ENCODE assay signal across 8 cellular contexts in the genomic region with DNA sequence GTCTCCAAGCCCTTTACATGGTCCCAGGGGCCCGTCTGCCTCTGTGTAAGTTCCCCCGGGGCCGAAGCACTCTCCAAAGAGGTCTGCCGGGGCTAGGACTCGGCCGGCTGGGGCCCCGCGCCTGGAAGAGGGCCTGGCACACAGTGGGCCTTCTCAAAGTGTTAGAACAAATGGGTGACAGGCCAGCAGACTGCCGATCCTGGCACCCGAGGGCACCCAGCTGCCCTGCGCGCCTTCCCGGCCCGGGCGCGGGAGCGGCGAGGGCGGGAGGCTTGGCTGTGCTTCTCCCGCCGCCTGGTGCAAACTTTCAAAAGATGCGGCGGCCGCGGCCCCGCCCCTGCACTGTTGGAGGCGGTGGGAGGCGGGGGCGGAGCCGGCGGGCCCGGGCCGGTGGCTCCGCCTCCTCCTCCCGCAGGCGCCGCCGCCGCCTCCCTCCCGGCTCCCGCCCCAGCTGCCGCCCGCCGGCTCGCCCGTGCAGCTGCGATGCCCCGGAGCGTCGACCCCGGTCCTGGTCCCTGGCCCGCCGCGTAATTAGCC. TPM values are rescaled to one million over a fixed set of nuclear protein-coding genes. Genes with fewer than 3 reads are reported as not detected.
DNase-seq lines count a peak whose midpoint lies in the region; ATAC-seq and TF ChIP-seq lines count a peak whose summit lies in the region.

A gene with protein sequence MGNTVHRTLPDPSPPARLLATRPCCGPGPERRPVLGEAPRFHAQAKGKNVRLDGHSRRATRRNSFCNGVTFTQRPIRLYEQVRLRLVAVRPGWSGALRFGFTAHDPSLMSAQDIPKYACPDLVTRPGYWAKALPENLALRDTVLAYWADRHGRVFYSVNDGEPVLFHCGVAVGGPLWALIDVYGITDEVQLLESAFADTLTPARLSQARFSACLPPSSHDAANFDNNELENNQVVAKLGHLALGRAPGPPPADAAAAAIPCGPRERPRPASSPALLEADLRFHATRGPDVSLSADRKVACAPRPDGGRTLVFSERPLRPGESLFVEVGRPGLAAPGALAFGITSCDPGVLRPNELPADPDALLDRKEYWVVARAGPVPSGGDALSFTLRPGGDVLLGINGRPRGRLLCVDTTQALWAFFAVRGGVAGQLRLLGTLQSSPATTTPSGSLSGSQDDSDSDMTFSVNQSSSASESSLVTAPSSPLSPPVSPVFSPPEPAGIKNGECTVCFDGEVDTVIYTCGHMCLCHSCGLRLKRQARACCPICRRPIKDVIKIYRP (plus strand): TSS at position 442 of the 537 bp plus-strand sequence. CDS start 144 bp downstream, outside the sequence.

- H3K36me3 Mint-ChIP-seq in activated T-cell treated with anti-CD3 and anti-CD28 coated beads, Interleukin-2, amount 50 U/mL, for 72 hours (ENCODE audit: insufficient read depth in 2 of 2) = no peaks in the 10 kb centered on the region

- H3K4me3 Mint-ChIP-seq in activated T-cell treated with anti-CD3 and anti-CD28 coated beads, Interleukin-2, amount 50 U/mL, for 72 hours = peak within 1 kb of the TSS; percentile 69 to 75

- ATAC-seq in HG03442 (IDR thresholded peaks at IDR 0.05; ENCODE audit: unreplicated experiment) = peak; percentile 38
- ATAC-seq in activated T-cell treated with anti-CD3 and anti-CD28 coated beads, Interleukin-2, amount 50 U/mL, for 72 hours (replicated peaks in 1 of 2) = peak; percentile 86 to 87
- no peak for ATAC-seq in GM19324 (IDR thresholded peaks at IDR 0.05; ENCODE audit: low FRiP score, unreplicated experiment)

- no peak for TF ChIP-seq CTCF in GM10248 (IDR thresholded peaks at IDR 0.05; ENCODE audit: control extremely low read depth, extremely low read depth, low read depth, missing control alignments)
- TF ChIP-seq CTCF in fibroblast of the aortic adventitia (IDR thresholded peaks at IDR 0.05; ENCODE audit: insufficient read depth, low read length) = no peak

- peak; percentile 65 for DNase-seq in GM10248 (ENCODE audit: extremely low spot score)
- peak; percentile 52 to 73 for DNase-seq in NOMO-1 (lab: John Stamatoyannopoulos, UW; ENCODE audit: unreplicated experiment in 2 of 2)
- DNase-seq in activated T-cell treated with anti-CD3 and anti-CD28 coated beads, Interleukin-2, amount 50 U/mL, for 72 hours = peak; percentile 63 to 64
- no peak for DNase-seq in fibroblast of the aortic adventitia (ENCODE audit: low read depth)
- peak; percentile 77 for DNase-seq in myocyte (ENCODE audit: low read depth)
- peak; percentile 79 for DNase-seq in superior temporal gyrus (ENCODE audit: extremely low spot score)

- CTCF ChIA-PET in GM10248 (lab: Yijun Ruan, JAX) = no interaction called here

- H3K27ac Mint-ChIP-seq in activated T-cell treated with anti-CD3 and anti-CD28 coated beads, Interleukin-2, amount 50 U/mL, for 72 hours = no peak within 1 kb of the TSS

- H3K4me3 ChIP-seq in fibroblast of the aortic adventitia (ENCODE audit: low read depth, low read length) = peak within 1 kb of the TSS; percentile 66

- POLR2A ChIA-PET in GM10248 (lab: Yijun Ruan, JAX) = no interaction called here

- no peaks in the 10 kb centered on the region for H3K9me3 Mint-ChIP-seq in activated T-cell treated with anti-CD3 and anti-CD28 coated beads, Interleukin-2, amount 50 U/mL, for 72 hours

- H3K4me1 Mint-ChIP-seq in activated T-cell treated with anti-CD3 and anti-CD28 coated beads, Interleukin-2, amount 50 U/mL, for 72 hours (ENCODE audit: low read depth) = peaks cover 5% of the 10 kb centered on the region

- H3K27me3 Mint-ChIP-seq in activated T-cell treated with anti-CD3 and anti-CD28 coated beads, Interleukin-2, amount 50 U/mL, for 72 hours (ENCODE audit: low read depth) = peaks cover 51% of the 10 kb centered on the region

RNA-seq across cellular contexts. Expression of the gene that starts here (rescaled TPM):
- total RNA-seq in activated T-cell treated with anti-CD3 and anti-CD28 coated beads, Interleukin-2, amount 50 U/mL, for 72 hours = under 1 TPM; 0.29 to 0.63 TPM
- total RNA-seq in fibroblast of the aortic adventitia (ENCODE audit: low replicate concordance) (1.3 and 2.5 TPM in 2 replicates), myocyte (2.7 and 3.8 TPM in 2 replicates)
- polyA plus RNA-seq in myocyte (2012) = 0.79 TPM

Comparison
In these comparisons a context has a peak if more than half of its experiments do, and no peak if none do; other contexts are left out.
1. Peak in DNase-seq and ATAC-seq in activated T-cell treated with anti-CD3 and anti-CD28 coated beads, Interleukin-2, amount 50 U/mL, for 72 hours; RNA of the gene not detected or under 1 TPM.